In the genomic region with DNA sequence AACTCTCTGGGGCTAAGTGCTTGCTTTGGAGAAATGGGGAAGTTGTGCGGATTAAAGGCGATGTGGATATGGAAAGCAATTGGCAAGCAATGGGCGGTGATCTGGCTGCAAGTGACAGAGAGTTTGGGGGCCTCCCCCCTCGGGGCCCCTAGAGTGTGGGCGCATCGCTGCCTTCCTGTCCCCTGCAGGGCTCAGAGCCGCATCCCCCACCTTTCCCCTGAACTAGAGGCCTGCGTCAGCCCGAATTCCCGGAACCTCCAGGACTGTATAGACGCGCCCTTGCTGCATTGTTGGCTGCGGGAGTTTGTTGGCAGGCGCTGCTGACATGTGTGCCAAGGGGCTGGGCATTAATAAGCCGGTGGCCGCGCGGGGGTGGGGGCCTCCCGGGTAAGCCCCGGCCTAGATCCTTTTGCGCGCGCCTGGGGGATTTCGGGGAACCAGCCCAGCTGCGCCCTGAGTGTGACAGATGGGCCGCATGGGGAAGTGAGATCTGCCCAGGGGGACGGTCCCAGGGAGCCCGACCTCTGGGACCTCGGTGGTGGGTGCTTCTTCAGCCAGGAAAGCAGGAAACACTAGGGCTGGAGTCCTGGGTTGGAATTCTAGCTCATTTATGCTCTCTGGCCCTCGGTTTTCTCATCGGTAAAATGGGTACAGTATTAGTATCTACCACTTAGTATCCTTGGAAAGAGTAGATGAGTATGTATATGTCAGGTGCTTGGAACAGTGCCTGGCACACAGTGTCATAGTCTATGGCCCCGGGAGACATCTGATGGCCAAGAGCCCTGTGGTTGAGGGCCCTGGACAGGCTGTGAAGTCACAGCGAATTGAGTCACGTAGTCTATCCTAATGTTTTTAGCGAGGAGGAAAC, we compare ENCODE assay signal across 8 cellular contexts. TPM values are rescaled to one million over a fixed set of nuclear protein-coding genes. Genes with fewer than 3 reads are reported as not detected.
DNase-seq lines count a peak whose midpoint lies in the region; ATAC-seq and TF ChIP-seq lines count a peak whose summit lies in the region.

No MANE protein-coding gene starts in this region.

- no peaks in the 10 kb centered on the region for H3K36me3 ChIP-seq in effector memory CD4-positive, alpha-beta T cell (ENCODE audit: control insufficient read depth, insufficient read depth, low read length)
- H3K36me3 ChIP-seq in mesenchymal stem cell (ENCODE audit: control insufficient read depth in 1 of 2, insufficient read depth in 2 of 2, low read depth in 1 of 2, low read length in 2 of 2) = peaks cover 0 to 5% of the 10 kb centered on the region in 2 experiments

- H3K4ac ChIP-seq in mesenchymal stem cell (ENCODE audit: low read depth in 1 of 2, low read length in 2 of 2) = peak overlapping the region in 1 of 2 experiments; percentile 60

- peak overlapping the region; percentile 33 for H2BK15ac ChIP-seq in mesenchymal stem cell (ENCODE audit: low read depth, poor library complexity, severe bottlenecking)

- peaks cover 10% of the 10 kb centered on the region for H3K4me1 ChIP-seq in effector memory CD4-positive, alpha-beta T cell (ENCODE audit: control insufficient read depth, insufficient read depth, low read length, poor library complexity, severe bottlenecking)
- peaks cover 12% of the 10 kb centered on the region for H3K4me1 ChIP-seq in mesenchymal stem cell (ENCODE audit: control insufficient read depth, insufficient read depth, low read depth, low read length)

- WGBS in mesenchymal stem cell = 15% methylated on average over 35 of the region's 35 CpGs

- peak overlapping the region in 1 of 2 experiments; percentile 7 for H2BK12ac ChIP-seq in mesenchymal stem cell (ENCODE audit: low read length in 2 of 2)

- H3K9me3 ChIP-seq in effector memory CD4-positive, alpha-beta T cell (ENCODE audit: control insufficient read depth, low read length) = no peaks in the 10 kb centered on the region
- H3K9me3 ChIP-seq in mesenchymal stem cell (ENCODE audit: control insufficient read depth, low read length) = peaks cover 4% of the 10 kb centered on the region

- peak overlapping the region in 1 of 2 experiments; percentile 16 for H3K23ac ChIP-seq in mesenchymal stem cell (ENCODE audit: low read length in 2 of 2)

- H3K18ac ChIP-seq in mesenchymal stem cell (ENCODE audit: low read depth in 1 of 2, low read length in 2 of 2) = peak overlapping the region; percentile 58 to 94

- no peak overlapping the region for H4K91ac ChIP-seq in mesenchymal stem cell (ENCODE audit: low read length)

- H4K8ac ChIP-seq in mesenchymal stem cell (ENCODE audit: low read length) = peak overlapping the region; percentile 92

- intact Hi-C loops in activated CD8-positive, alpha-beta T cell treated with anti-CD3 and anti-CD28 coated beads for 36 hours (cut with micrococcal nuclease) = no loop called here

- H3K27me3 ChIP-seq in effector memory CD4-positive, alpha-beta T cell (replicated peaks; ENCODE audit: control insufficient read depth, insufficient read depth, low read length, poor library complexity, severe bottlenecking) = no peaks in the 10 kb centered on the region
- no peaks in the 10 kb centered on the region for H3K27me3 ChIP-seq in mesenchymal stem cell (ENCODE audit: control insufficient read depth in 1 of 2, insufficient read depth in 1 of 2, low read length in 2 of 2)

- ATAC-seq in HG02938 (IDR thresholded peaks at IDR 0.05; ENCODE audit: unreplicated experiment) = peak; percentile 37
- peak; percentile 75 for ATAC-seq in activated CD8-positive, alpha-beta T cell treated with anti-CD3 and anti-CD28 coated beads for 36 hours

- peak overlapping the region; percentile 93 for H2AFZ ChIP-seq in mesenchymal stem cell (ENCODE audit: low read depth, low read length)

- CTCF ChIA-PET in activated CD8-positive, alpha-beta T cell treated with anti-CD3 and anti-CD28 coated beads for 36 hours (lab: Charles Lee) = interaction anchor here (0.7 to 6.7 kb wide), 9 partner anchors 9 to 154 kb away, joined by 3 to 41 read pairs (median 8); a partner anchor contains a TSS

- peak overlapping the region; percentile 97 for H3K4me3 Mint-ChIP-seq in activated CD8-positive, alpha-beta T cell treated with anti-CD3 and anti-CD28 coated beads for 36 hours

- H2BK5ac ChIP-seq in mesenchymal stem cell (ENCODE audit: low read depth, low read length, poor library complexity, severe bottlenecking) = no peak overlapping the region

- H3K4me3 ChIP-seq in effector memory CD4-positive, alpha-beta T cell (ENCODE audit: insufficient read depth, low read depth, low read length, poor library complexity, severe bottlenecking) = peak overlapping the region; percentile 93
- H3K4me3 ChIP-seq in mesenchymal stem cell (ENCODE audit: insufficient read depth in 1 of 2, low read depth in 1 of 2, low read length in 2 of 2) = peak overlapping the region; percentile 96 to 97

- H3K9ac ChIP-seq in mesenchymal stem cell (ENCODE audit: low read length) = peak overlapping the region; percentile 91

- peak overlapping the region; percentile 19 for H2BK120ac ChIP-seq in mesenchymal stem cell (ENCODE audit: low read depth, low read length)

- peaks cover 24% of the 10 kb centered on the region for H3K79me1 ChIP-seq in mesenchymal stem cell (replicated peaks; ENCODE audit: low read length, poor library complexity, severe bottlenecking)

- H3K4me1 Mint-ChIP-seq in activated CD8-positive, alpha-beta T cell treated with anti-CD3 and anti-CD28 coated beads for 36 hours (ENCODE audit: low read depth) = peaks cover 41% of the 10 kb centered on the region

- TF ChIP-seq CTCF in GM13977 (IDR thresholded peaks at IDR 0.05; ENCODE audit: extremely low read depth, insufficient read depth, missing control alignments) = no peak
- no peak for TF ChIP-seq CTCF in activated CD8-positive, alpha-beta T cell treated with anti-CD3 and anti-CD28 coated beads for 36 hours (IDR thresholded peaks at IDR 0.05)

- no peak overlapping the region for H2AK5ac ChIP-seq in mesenchymal stem cell (ENCODE audit: low read length, severe bottlenecking)

- peak overlapping the region; percentile 96 for H3K4me2 ChIP-seq in mesenchymal stem cell (ENCODE audit: low read length, poor library complexity, severe bottlenecking)

- in situ Hi-C loops in GM13977 (cut with MboI; ENCODE audit: low pct_unique_long_range_greater_than_20kb, low sequenced_read_pairs, unreplicated experiment) = no loop called here

- peak overlapping the region; percentile 39 to 48 for H3K14ac ChIP-seq in mesenchymal stem cell (ENCODE audit: low read length in 2 of 2)

- no peaks in the 10 kb centered on the region for H3K27me3 Mint-ChIP-seq in activated CD8-positive, alpha-beta T cell treated with anti-CD3 and anti-CD28 coated beads for 36 hours

- peak overlapping the region; percentile 58 for H3K27ac ChIP-seq in effector memory CD4-positive, alpha-beta T cell (ENCODE audit: insufficient read depth, low read length, poor library complexity, severe bottlenecking)
- peak overlapping the region; percentile 67 for H3K27ac ChIP-seq in mesenchymal stem cell (ENCODE audit: low read length, poor library complexity, severe bottlenecking)

- no peaks in the 10 kb centered on the region for H3K9me3 Mint-ChIP-seq in activated CD8-positive, alpha-beta T cell treated with anti-CD3 and anti-CD28 coated beads for 36 hours

- peaks cover 33% of the 10 kb centered on the region for H3K36me3 Mint-ChIP-seq in activated CD8-positive, alpha-beta T cell treated with anti-CD3 and anti-CD28 coated beads for 36 hours (ENCODE audit: low read depth)

- H3K27ac Mint-ChIP-seq in activated CD8-positive, alpha-beta T cell treated with anti-CD3 and anti-CD28 coated beads for 36 hours = peak overlapping the region; percentile 96

- DNase-seq in GM13977 (ENCODE audit: low spot score) = peak; percentile 78
- peak; percentile 76 to 83 for DNase-seq in NCI-H524 (lab: John Stamatoyannopoulos, UW)
- peak; percentile 97 for DNase-seq in activated CD8-positive, alpha-beta T cell treated with anti-CD3 and anti-CD28 coated beads for 36 hours
- peak; percentile 30 to 45 (median 43) for DNase-seq in effector memory CD4-positive, alpha-beta T cell
- peak; percentile 57 for DNase-seq in mesenchymal stem cell
- DNase-seq in stimulated activated CD8-positive, alpha-beta memory T cell treated with anti-CD3 and anti-CD28 coated beads, Interleukin-15, amount 100 ng/mL, for 48 hours (ENCODE audit: low read depth in 2 of 2) = peak; percentile 73
- no peak for DNase-seq in 8988T

- POLR2A ChIA-PET in activated CD8-positive, alpha-beta T cell treated with anti-CD3 and anti-CD28 coated beads for 36 hours (lab: Charles Lee) = interaction anchor here (0.6 to 9.6 kb wide), 13 partner anchors 9 to 254 kb away, joined by 3 to 113 read pairs (median 4); a partner anchor contains a TSS

RNA-seq across cellular contexts. Expression of a gene that starts 1.0 kb away (rescaled TPM):
- total RNA-seq in activated CD8-positive, alpha-beta T cell treated with anti-CD3 and anti-CD28 coated beads for 36 hours = 10 to 100 TPM; 28.6 to 31.2 TPM
- polyA plus RNA-seq in mesenchymal stem cell (2013, experiment 1 of 2) = 9.4 TPM
- 8.5 TPM for polyA plus RNA-seq in mesenchymal stem cell (2013, experiment 2 of 2)

RNA-seq across cellular contexts. Expression of a gene that starts 44.8 kb away (rescaled TPM):
- under 1 TPM in 1 of 2 experiments, not detected in 1; 0.14 TPM for total RNA-seq in activated CD8-positive, alpha-beta T cell treated with anti-CD3 and anti-CD28 coated beads for 36 hours
- 0.01 TPM for polyA plus RNA-seq in mesenchymal stem cell (2013, experiment 1 of 2)
- polyA plus RNA-seq in mesenchymal stem cell (2013, experiment 2 of 2) = 0.01 TPM
